ENCODE assay signal across 1 cellular context in the genomic region with DNA sequence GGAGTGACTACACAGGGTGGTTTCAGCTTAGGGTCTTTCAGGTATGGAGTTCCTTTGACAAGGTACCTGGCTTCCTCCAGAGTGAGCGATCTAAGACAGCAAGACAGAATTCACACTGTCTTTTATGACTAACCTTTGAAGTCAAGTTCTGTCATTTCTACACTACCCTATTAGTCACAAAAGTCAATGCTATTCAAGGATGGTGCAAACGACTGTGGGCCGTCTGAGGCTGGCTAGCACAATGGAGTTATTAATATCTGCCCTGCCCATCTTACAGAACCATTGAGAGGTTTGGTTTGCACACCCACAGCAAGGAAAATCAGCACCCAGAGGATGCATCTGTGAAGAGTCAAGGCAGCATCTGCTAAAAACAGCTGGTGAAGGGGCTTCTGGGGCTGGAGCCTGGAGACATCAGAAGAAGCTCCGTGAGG.
TF ChIP-seq lines count a peak whose summit lies in the region.

No MANE protein-coding gene starts in this region.

TF ChIP-seq in GM12878, 131 proteins besides CTCF, POLR2A, EP300 and RAD21 (continued from another document and continues in another):
- TF ChIP-seq, protein P1, sequence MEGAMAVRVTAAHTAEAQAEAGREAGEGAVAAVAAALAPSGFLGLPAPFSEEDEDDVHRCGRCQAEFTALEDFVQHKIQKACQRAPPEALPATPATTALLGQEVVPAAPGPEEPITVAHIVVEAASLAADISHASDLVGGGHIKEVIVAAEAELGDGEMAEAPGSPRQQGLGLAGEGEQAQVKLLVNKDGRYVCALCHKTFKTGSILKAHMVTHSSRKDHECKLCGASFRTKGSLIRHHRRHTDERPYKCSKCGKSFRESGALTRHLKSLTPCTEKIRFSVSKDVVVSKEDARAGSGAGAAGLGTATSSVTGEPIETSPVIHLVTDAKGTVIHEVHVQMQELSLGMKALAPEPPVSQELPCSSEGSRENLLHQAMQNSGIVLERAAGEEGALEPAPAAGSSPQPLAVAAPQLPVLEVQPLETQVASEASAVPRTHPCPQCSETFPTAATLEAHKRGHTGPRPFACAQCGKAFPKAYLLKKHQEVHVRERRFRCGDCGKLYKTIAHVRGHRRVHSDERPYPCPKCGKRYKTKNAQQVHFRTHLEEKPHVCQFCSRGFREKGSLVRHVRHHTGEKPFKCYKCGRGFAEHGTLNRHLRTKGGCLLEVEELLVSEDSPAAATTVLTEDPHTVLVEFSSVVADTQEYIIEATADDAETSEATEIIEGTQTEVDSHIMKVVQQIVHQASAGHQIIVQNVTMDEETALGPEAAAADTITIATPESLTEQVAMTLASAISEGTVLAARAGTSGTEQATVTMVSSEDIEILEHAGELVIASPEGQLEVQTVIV (IDR thresholded peaks at IDR 0.05; ENCODE audit: borderline replicate concordance, partially characterized antibody) = no peak
- TF ChIP-seq IKZF2 (IDR thresholded peaks at IDR 0.05) (peak; percentile 23 to 36; a peak in 2 of 4 replicates), KAT2A (conservative IDR thresholded peaks at IDR 0.05; ENCODE audit: control insufficient read depth, low read depth, low read length) (no peak), NFYA (IDR thresholded peaks at IDR 0.05; ENCODE audit: borderline replicate concordance, low read depth, low read length) (no peak), MEF2B (IDR thresholded peaks at IDR 0.05; ENCODE audit: partially characterized antibody, poor library complexity, severe bottlenecking) (no peak), NFIC (IDR thresholded peaks at IDR 0.05; ENCODE audit: low read depth, low read length) (peak; percentile 79), ZBTB4 (CRISPR knock-in tag; IDR thresholded peaks at IDR 0.05) (no peak), FOS (IDR thresholded peaks at IDR 0.05; ENCODE audit: borderline replicate concordance, extremely low read depth, insufficient read length) (no peak), MTA2 (IDR thresholded peaks at IDR 0.05; ENCODE audit: low read depth) (no peak), SREBF1 (IDR thresholded peaks at IDR 0.05; ENCODE audit: low read length) (no peak), POLR2AphosphoS5 (IDR thresholded peaks at IDR 0.05; ENCODE audit: low read length) (no peak), IKZF1 (conservative IDR thresholded peaks at IDR 0.05) (peak; percentile 38; the same call in 1 of the 2 replicates), ZBTB11 (CRISPR knock-in tag; IDR thresholded peaks at IDR 0.05) (no peak), SIX5 (IDR thresholded peaks at IDR 0.05; ENCODE audit: low read depth, low read length, severe bottlenecking) (no peak), NR2F1 (conservative IDR thresholded peaks at IDR 0.05) (peak; percentile 28; the same call in 1 of the 2 replicates), TARDBP (IDR thresholded peaks at IDR 0.05; ENCODE audit: borderline replicate concordance) (no peak), IRF4 (IDR thresholded peaks at IDR 0.05; ENCODE audit: low read depth, low read length) (peak; percentile 70; the same call in 1 of the 2 replicates), CREB1 (IDR thresholded peaks at IDR 0.05; ENCODE audit: low read depth) (peak; percentile 35; the same call in 1 of the 2 replicates), RUNX3 (IDR thresholded peaks at IDR 0.05; ENCODE audit: low read length) (peak; percentile 58), MTA3 (IDR thresholded peaks at IDR 0.05; ENCODE audit: borderline replicate concordance, low read length) (peak; percentile 52; the same call in 1 of the 2 replicates), POU2F2 (IDR thresholded peaks at IDR 0.05; ENCODE audit: borderline replicate concordance, low read depth, low read length) (no peak), STAT1 (conservative IDR thresholded peaks at IDR 0.05) (no peak), HDAC6 (IDR thresholded peaks at IDR 0.05; ENCODE audit: unreplicated experiment) (no peak), EED (IDR thresholded peaks at IDR 0.05; ENCODE audit: low read depth) (peak; percentile 53; the same call in 1 of the 2 replicates), HDAC2 (IDR thresholded peaks at IDR 0.05) (no peak), E2F8 (IDR thresholded peaks at IDR 0.05; ENCODE audit: low read depth, partially characterized antibody) (no peak), SMAD5 (IDR thresholded peaks at IDR 0.05; ENCODE audit: low read depth) (no peak), WRNIP1 (IDR thresholded peaks at IDR 0.05; ENCODE audit: borderline replicate concordance, low read depth, low read length) (no peak)
- TF ChIP-seq, protein P2, sequence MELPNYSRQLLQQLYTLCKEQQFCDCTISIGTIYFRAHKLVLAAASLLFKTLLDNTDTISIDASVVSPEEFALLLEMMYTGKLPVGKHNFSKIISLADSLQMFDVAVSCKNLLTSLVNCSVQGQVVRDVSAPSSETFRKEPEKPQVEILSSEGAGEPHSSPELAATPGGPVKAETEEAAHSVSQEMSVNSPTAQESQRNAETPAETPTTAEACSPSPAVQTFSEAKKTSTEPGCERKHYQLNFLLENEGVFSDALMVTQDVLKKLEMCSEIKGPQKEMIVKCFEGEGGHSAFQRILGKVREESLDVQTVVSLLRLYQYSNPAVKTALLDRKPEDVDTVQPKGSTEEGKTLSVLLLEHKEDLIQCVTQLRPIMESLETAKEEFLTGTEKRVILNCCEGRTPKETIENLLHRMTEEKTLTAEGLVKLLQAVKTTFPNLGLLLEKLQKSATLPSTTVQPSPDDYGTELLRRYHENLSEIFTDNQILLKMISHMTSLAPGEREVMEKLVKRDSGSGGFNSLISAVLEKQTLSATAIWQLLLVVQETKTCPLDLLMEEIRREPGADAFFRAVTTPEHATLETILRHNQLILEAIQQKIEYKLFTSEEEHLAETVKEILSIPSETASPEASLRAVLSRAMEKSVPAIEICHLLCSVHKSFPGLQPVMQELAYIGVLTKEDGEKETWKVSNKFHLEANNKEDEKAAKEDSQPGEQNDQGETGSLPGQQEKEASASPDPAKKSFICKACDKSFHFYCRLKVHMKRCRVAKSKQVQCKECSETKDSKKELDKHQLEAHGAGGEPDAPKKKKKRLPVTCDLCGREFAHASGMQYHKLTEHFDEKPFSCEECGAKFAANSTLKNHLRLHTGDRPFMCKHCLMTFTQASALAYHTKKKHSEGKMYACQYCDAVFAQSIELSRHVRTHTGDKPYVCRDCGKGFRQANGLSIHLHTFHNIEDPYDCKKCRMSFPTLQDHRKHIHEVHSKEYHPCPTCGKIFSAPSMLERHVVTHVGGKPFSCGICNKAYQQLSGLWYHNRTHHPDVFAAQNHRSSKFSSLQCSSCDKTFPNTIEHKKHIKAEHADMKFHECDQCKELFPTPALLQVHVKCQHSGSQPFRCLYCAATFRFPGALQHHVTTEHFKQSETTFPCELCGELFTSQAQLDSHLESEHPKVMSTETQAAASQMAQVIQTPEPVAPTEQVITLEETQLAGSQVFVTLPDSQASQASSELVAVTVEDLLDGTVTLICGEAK (IDR thresholded peaks at IDR 0.05; ENCODE audit: borderline replicate concordance) = no peak
- TF ChIP-seq, protein P3, sequence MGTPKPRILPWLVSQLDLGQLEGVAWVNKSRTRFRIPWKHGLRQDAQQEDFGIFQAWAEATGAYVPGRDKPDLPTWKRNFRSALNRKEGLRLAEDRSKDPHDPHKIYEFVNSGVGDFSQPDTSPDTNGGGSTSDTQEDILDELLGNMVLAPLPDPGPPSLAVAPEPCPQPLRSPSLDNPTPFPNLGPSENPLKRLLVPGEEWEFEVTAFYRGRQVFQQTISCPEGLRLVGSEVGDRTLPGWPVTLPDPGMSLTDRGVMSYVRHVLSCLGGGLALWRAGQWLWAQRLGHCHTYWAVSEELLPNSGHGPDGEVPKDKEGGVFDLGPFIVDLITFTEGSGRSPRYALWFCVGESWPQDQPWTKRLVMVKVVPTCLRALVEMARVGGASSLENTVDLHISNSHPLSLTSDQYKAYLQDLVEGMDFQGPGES (IDR thresholded peaks at IDR 0.05) = no peak
- TF ChIP-seq, protein P4, sequence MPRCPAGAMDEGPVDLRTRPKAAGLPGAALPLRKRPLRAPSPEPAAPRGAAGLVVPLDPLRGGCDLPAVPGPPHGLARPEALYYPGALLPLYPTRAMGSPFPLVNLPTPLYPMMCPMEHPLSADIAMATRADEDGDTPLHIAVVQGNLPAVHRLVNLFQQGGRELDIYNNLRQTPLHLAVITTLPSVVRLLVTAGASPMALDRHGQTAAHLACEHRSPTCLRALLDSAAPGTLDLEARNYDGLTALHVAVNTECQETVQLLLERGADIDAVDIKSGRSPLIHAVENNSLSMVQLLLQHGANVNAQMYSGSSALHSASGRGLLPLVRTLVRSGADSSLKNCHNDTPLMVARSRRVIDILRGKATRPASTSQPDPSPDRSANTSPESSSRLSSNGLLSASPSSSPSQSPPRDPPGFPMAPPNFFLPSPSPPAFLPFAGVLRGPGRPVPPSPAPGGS (IDR thresholded peaks at IDR 0.05; ENCODE audit: borderline replicate concordance, insufficient read depth, low read depth, low read length, poor library complexity, severe bottlenecking) = peak; percentile 33
